ENCODE assay signal across 31 cellular contexts in genomic region chr13:100880166-100880565, GRCh38.
"Had no signal": no experiment of that assay in that cellular context is flagged by ENCODE, and none has a peak within 500 bp of the region (broad histone marks: within the 10 kb centered on the region; RNA-seq: fewer than 3 reads in every experiment).

No MANE protein-coding gene starts in this region.

- H3K36me3 Mint-ChIP-seq: activated CD4-positive, alpha-beta memory T cell treated with anti-CD3 and anti-CD28 coated beads for 36 hours; T-cell had no signal

- H3K4me3 Mint-ChIP-seq: activated B cell treated with CpG ODN at 0.5 μM for 24 hours; activated CD4-positive, alpha-beta memory T cell treated with anti-CD3 and anti-CD28 coated beads for 36 hours; activated CD4-positive, alpha-beta T cell treated with anti-CD3 and anti-CD28 coated beads, Interleukin-2, amount 10 ng/mL, durations not matched to agents 7 days and 5 days; activated CD8-positive, alpha-beta T cell treated with anti-CD3 and anti-CD28 coated beads for 36 hours; activated naive CD4-positive, alpha-beta T cell treated with anti-CD3 and anti-CD28 coated beads for 36 hours; activated naive CD8-positive, alpha-beta T cell treated with anti-CD3 and anti-CD28 coated beads for 36 hours; activated T-cell treated with anti-CD3 and anti-CD28 coated beads, Interleukin-2, amount 50 U/mL, for 4 hours; activated T-cell treated with anti-CD3 and anti-CD28 coated beads, Interleukin-2, amount 50 U/mL, for 72 hours; activated T-helper 1 cell treated with anti-CD3 and anti-CD28 coated beads, Interleukin-12 subunit alpha, Interleukin-12 subunit beta, Interleukin-2, Interleukin-4 antibody, amounts not matched to agents 30 ng/mL and 10 ng/mL and 1 ng/mL, durations not matched to agents 14 hours and 24 hours and 36 hours; activated T-helper 17 cell treated with anti-CD3 and anti-CD28 coated beads, Interleukin-2, amount 50 U/mL, for 72 hours; T-cell; T-helper 17 cell had no signal

- H3K9me3 Mint-ChIP-seq: activated CD8-positive, alpha-beta T cell treated with anti-CD3 and anti-CD28 coated beads for 36 hours had no signal

- ATAC-seq: activated CD8-positive, alpha-beta T cell treated with anti-CD3 and anti-CD28 coated beads for 36 hours; activated naive CD4-positive, alpha-beta T cell treated with anti-CD3 and anti-CD28 coated beads, Interleukin-2, amount 50 U/mL, for 72 hours; activated T-cell treated with anti-CD3 and anti-CD28 coated beads, Interleukin-2, amount 50 U/mL, for 4 hours; activated T-cell treated with anti-CD3 and anti-CD28 coated beads, Interleukin-2, amount 50 U/mL, for 72 hours; activated T-helper 17 cell treated with anti-CD3 and anti-CD28 coated beads, Interleukin-2, amount 50 U/mL, for 72 hours; body of pancreas; T-cell; T-helper 17 cell had no signal

- DNase-seq: activated B cell treated with CpG ODN at 0.5 μM for 24 hours; activated CD4-positive, alpha-beta memory T cell treated with anti-CD3 and anti-CD28 coated beads for 36 hours; activated CD4-positive, alpha-beta T cell treated with anti-CD3 and anti-CD28 coated beads for 4 hours; activated CD4-positive, alpha-beta T cell treated with anti-CD3 and anti-CD28 coated beads, Interleukin-2, amount 10 ng/mL, durations not matched to agents 7 days and 5 days; activated CD4-positive, alpha-beta T cell treated with anti-CD3 and anti-CD28 coated beads, Interleukin-2, amount 50 U/mL, for 4 hours; activated CD4-positive, CD25-positive, alpha-beta regulatory T cell treated with anti-CD3 and anti-CD28 coated beads, Interleukin-2, amount 50 U/mL, for 72 hours; activated CD8-positive, alpha-beta memory T cell treated with anti-CD3 and anti-CD28 coated beads, Interleukin-2, amount 50 U/mL, for 4 hours; activated CD8-positive, alpha-beta T cell treated with anti-CD3 and anti-CD28 coated beads for 36 hours; activated effector memory CD4-positive, alpha-beta T cell treated with anti-CD3 and anti-CD28 coated beads, Interleukin-2, amount 50 U/mL, for 16 hours; activated gamma-delta T cell treated with Interleukin-2 at 50 U/mL for 16 hours; activated naive CD4-positive, alpha-beta T cell; activated naive CD4-positive, alpha-beta T cell treated with anti-CD3 and anti-CD28 coated beads for 36 hours; activated naive CD4-positive, alpha-beta T cell treated with anti-CD3 and anti-CD28 coated beads, Interleukin-2, amount 50 U/mL, for 16 hours; activated naive CD8-positive, alpha-beta T cell treated with anti-CD3 and anti-CD28 coated beads for 36 hours; activated T-cell treated with anti-CD3 and anti-CD28 coated beads for 4 hours; activated T-cell treated with anti-CD3 and anti-CD28 coated beads, Interleukin-2, amount 50 U/mL, for 1 hour; activated T-cell treated with anti-CD3 and anti-CD28 coated beads, Interleukin-2, amount 50 U/mL, for 4 hours; activated T-cell treated with anti-CD3 and anti-CD28 coated beads, Interleukin-2, amount 50 U/mL, for 72 hours; adrenal gland; amniotic stem cell; aorta; body of pancreas; brain microvascular endothelial cell; central memory CD4-positive, alpha-beta T cell; T-cell; T-helper 17 cell; T1000 had no signal

- H3K27me3 Mint-ChIP-seq: activated B cell treated with CpG ODN at 0.5 μM for 24 hours; activated CD4-positive, alpha-beta T cell treated with anti-CD3 and anti-CD28 coated beads, Interleukin-2, amount 10 ng/mL, durations not matched to agents 7 days and 5 days had no signal

- H3K4me1 Mint-ChIP-seq: activated B cell treated with CpG ODN at 0.5 μM for 24 hours, T-cell, T-helper 17 cell had no signal

- H3K27ac Mint-ChIP-seq: activated B cell treated with CpG ODN at 0.5 μM for 24 hours; activated CD4-positive, alpha-beta memory T cell treated with anti-CD3 and anti-CD28 coated beads for 36 hours; activated CD4-positive, alpha-beta T cell treated with anti-CD3 and anti-CD28 coated beads, Interleukin-2, amount 10 ng/mL, durations not matched to agents 7 days and 5 days; activated CD8-positive, alpha-beta T cell treated with anti-CD3 and anti-CD28 coated beads for 36 hours; activated naive CD4-positive, alpha-beta T cell treated with anti-CD3 and anti-CD28 coated beads for 36 hours; activated naive CD4-positive, alpha-beta T cell treated with anti-CD3 and anti-CD28 coated beads, Interleukin-2, amount 50 U/mL, for 72 hours; activated naive CD8-positive, alpha-beta T cell treated with anti-CD3 and anti-CD28 coated beads for 36 hours; activated T-cell treated with anti-CD3 and anti-CD28 coated beads, Interleukin-2, amount 50 U/mL, for 72 hours; activated T-helper 1 cell treated with anti-CD3 and anti-CD28 coated beads, Interleukin-12 subunit alpha, Interleukin-12 subunit beta, Interleukin-2, Interleukin-4 antibody, amounts not matched to agents 30 ng/mL and 10 ng/mL and 1 ng/mL, durations not matched to agents 14 hours and 24 hours and 36 hours; activated T-helper 17 cell treated with anti-CD3 and anti-CD28 coated beads, Interleukin-2, amount 50 U/mL, for 72 hours; T-cell; T-helper 17 cell had no signal

- H3K4me3 ChIP-seq: adrenal gland, body of pancreas, breast epithelium had no signal
